In the genomic region with DNA sequence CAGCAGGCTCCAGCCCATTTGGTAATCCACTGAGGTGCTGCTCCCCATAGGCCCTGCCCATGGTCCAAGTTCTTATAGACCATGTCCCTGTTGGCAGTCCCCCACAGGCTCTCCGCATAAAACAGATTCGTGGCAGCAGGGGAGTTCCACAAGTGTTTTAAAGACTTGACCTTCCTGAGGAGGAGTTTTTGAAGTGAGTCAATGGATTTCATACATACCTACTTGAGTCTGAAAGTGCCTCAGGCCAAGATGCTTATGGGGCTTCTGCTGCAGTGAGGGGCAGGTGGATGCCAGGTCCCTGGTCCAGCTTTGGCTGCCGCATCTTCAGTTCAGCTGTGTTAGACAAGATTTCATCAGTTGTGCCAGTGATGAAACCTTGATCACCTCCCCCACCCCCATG, we compare ENCODE assay signal across 1 cellular context.
TF ChIP-seq lines count a peak whose summit lies in the region.

No MANE protein-coding gene starts in this region.

TF ChIP-seq in H1, 55 proteins besides CTCF, POLR2A, EP300 and RAD21:
- no peak for TF ChIP-seq ASH2L (IDR thresholded peaks at IDR 0.05; ENCODE audit: low read length)
- no peak for TF ChIP-seq CEBPB (IDR thresholded peaks at IDR 0.05; ENCODE audit: low read depth, low read length)
- TF ChIP-seq BRCA1 (IDR thresholded peaks at IDR 0.05; ENCODE audit: low read depth, low read length) = no peak
- no peak for TF ChIP-seq CBX8 (IDR thresholded peaks at IDR 0.05; ENCODE audit: borderline replicate concordance, low read depth, low read length)
- no peak for TF ChIP-seq BACH1 (IDR thresholded peaks at IDR 0.05; ENCODE audit: low read length)
- no peak for TF ChIP-seq PHF8 (conservative IDR thresholded peaks at IDR 0.05; ENCODE audit: low read depth, low read length)
